11 cellular contexts compared by ENCODE assay signal in genomic region chr2:107932986-107933385, GRCh38. TPM values are rescaled to one million over a fixed set of nuclear protein-coding genes. Genes with fewer than 3 reads are reported as not detected.
DNase-seq lines count a peak whose midpoint lies in the region; ATAC-seq and TF ChIP-seq lines count a peak whose summit lies in the region.
"Had no signal": no experiment of that assay in that cellular context is flagged by ENCODE, and none has a peak within 500 bp of the region (broad histone marks: within the 10 kb centered on the region; RNA-seq: fewer than 3 reads in every experiment).

No MANE protein-coding gene starts in this region.

- no peak for ATAC-seq in foreskin keratinocyte
- no peak for ATAC-seq in CD4-positive, alpha-beta T cell (ENCODE audit: poor library complexity)

- TF ChIP-seq EP300 in suprapubic skin (IDR thresholded peaks at IDR 0.05), result no peak

- TF ChIP-seq POLR2A in suprapubic skin (IDR thresholded peaks at IDR 0.05), result no peak

- no peaks in the 10 kb centered on the region for H3K36me3 Mint-ChIP-seq in CD4-positive, alpha-beta T cell (ENCODE audit: low read depth)

- no peak for DNase-seq in GM10248 (ENCODE audit: extremely low spot score)
- DNase-seq in RPMI7951 (ENCODE audit: low read depth), result peak; percentile 7
- DNase-seq in foreskin keratinocyte, result peak in 1 of 2 donors; percentile 9
- no peak for DNase-seq in effector CD8-positive, alpha-beta T cell (lab: John Stamatoyannopoulos, UW)
- DNase-seq in CD4-positive, alpha-beta T cell, result no peak
- DNase-seq in GF-D8 (lab: John Stamatoyannopoulos, UW), result no peak
- DNase-seq in suprapubic skin (ENCODE audit: low spot score in 2 of 2), result no peak

- no peak overlapping the region for H3K27ac ChIP-seq in 22Rv1
- H3K27ac ChIP-seq in foreskin keratinocyte, result no peak overlapping the region
- H3K27ac ChIP-seq in CD4-positive, alpha-beta T cell (ENCODE audit: low read depth, low read length), result no peak overlapping the region
- H3K27ac ChIP-seq in suprapubic skin, result no peak overlapping the region
- H3K27ac ChIP-seq: prostate gland had no signal

- H3K4me1 ChIP-seq in foreskin keratinocyte (no peaks in the 10 kb centered on the region), suprapubic skin (no peaks in the 10 kb centered on the region)
- H3K4me1 ChIP-seq: prostate gland had no signal

- no peak overlapping the region for H3K27ac Mint-ChIP-seq in CD4-positive, alpha-beta T cell
- H3K27ac Mint-ChIP-seq: T-helper 1 cell treated with Interleukin-12 subunit alpha and Interleukin-12 subunit beta and Interleukin-4 antibody, amounts not matched to agents 30 μg/mL and 1 μg/mL, for 36 hours had no signal

- WGBS in suprapubic skin, result 43% methylated on average over 3 of the region's 3 CpGs

- no peaks in the 10 kb centered on the region for H3K9me3 Mint-ChIP-seq in CD4-positive, alpha-beta T cell
- H3K9me3 Mint-ChIP-seq: T-helper 1 cell treated with Interleukin-12 subunit alpha and Interleukin-12 subunit beta and Interleukin-4 antibody, amounts not matched to agents 30 μg/mL and 1 μg/mL, for 36 hours had no signal

- intact Hi-C loops in CD4-positive, alpha-beta T cell (cut with DNase I, micrococcal nuclease), result loop anchor here in 1 of 2 experiments (10.0 kb wide), 1 partner anchor 652 kb away; no protein-coding TSS in a partner anchor

- no peaks in the 10 kb centered on the region for H3K27me3 ChIP-seq in foreskin keratinocyte
- H3K27me3 ChIP-seq in CD4-positive, alpha-beta T cell (ENCODE audit: control insufficient read depth, insufficient read depth, low read length), result no peaks in the 10 kb centered on the region
- H3K27me3 ChIP-seq in suprapubic skin, result no peaks in the 10 kb centered on the region

- H3K27me3 Mint-ChIP-seq in CD4-positive, alpha-beta T cell, result peaks cover 6% of the 10 kb centered on the region

- no peak overlapping the region for H3K4me3 Mint-ChIP-seq in CD4-positive, alpha-beta T cell
- H3K4me3 Mint-ChIP-seq: T-helper 1 cell treated with Interleukin-12 subunit alpha and Interleukin-12 subunit beta and Interleukin-4 antibody, amounts not matched to agents 30 μg/mL and 1 μg/mL, for 36 hours had no signal

- H3K4me3 ChIP-seq in suprapubic skin, result no peak overlapping the region
- H3K4me3 ChIP-seq: prostate gland had no signal

- CTCF ChIA-PET in GM10248 (lab: Yijun Ruan, JAX), result interaction anchor here (1.0 kb wide), 1 partner anchor 14 kb away, joined by 3 read pairs; no protein-coding TSS in a partner anchor
- CTCF ChIA-PET in CD4-positive, alpha-beta T cell (lab: Charles Lee), result no interaction called here

- TF ChIP-seq CTCF in 22Rv1 (IDR thresholded peaks at IDR 0.05) (peak; percentile 36), GM10248 (IDR thresholded peaks at IDR 0.05; ENCODE audit: control extremely low read depth, extremely low read depth, low read depth, missing control alignments) (peak; percentile 27), foreskin keratinocyte (conservative IDR thresholded peaks at IDR 0.05) (peak; percentile 54), suprapubic skin (IDR thresholded peaks at IDR 0.05) (peak in 1 of 2 donors; percentile 13)
- TF ChIP-seq CTCF in CD4-positive, alpha-beta T cell (IDR thresholded peaks at IDR 0.05), result no peak

- no peaks in the 10 kb centered on the region for H3K9me3 ChIP-seq in CD4-positive, alpha-beta T cell (ENCODE audit: control insufficient read depth, low read length)
- H3K9me3 ChIP-seq in suprapubic skin, result no peaks in the 10 kb centered on the region
- H3K9me3 ChIP-seq: prostate gland had no signal

- no peaks in the 10 kb centered on the region for H3K36me3 ChIP-seq in suprapubic skin
- H3K36me3 ChIP-seq: prostate gland had no signal

- POLR2A ChIA-PET in GM10248 (lab: Yijun Ruan, JAX), result no interaction called here
- POLR2A ChIA-PET in CD4-positive, alpha-beta T cell (lab: Charles Lee), result no interaction called here

- no peaks in the 10 kb centered on the region for H3K4me1 Mint-ChIP-seq in CD4-positive, alpha-beta T cell (ENCODE audit: low read depth)

RNA-seq across cellular contexts. Expression of gene SLC5A7, which starts 53.3 kb away (rescaled TPM):
- total RNA-seq in RPMI7951 (2014; rRNA removed; shearing (Covaris generic)), result not detected in 2 replicates
- not detected in 2 replicates for total RNA-seq in foreskin keratinocyte
- polyA plus RNA-seq in foreskin keratinocyte, result not detected in 2 replicates
- total RNA-seq in CD4-positive, alpha-beta T cell, result not detected
- total RNA-seq in suprapubic skin, result not detected
- total RNA-seq: G401 had no signal
